Comparison of ENCODE assay signal across 1 cellular context in the genomic region with DNA sequence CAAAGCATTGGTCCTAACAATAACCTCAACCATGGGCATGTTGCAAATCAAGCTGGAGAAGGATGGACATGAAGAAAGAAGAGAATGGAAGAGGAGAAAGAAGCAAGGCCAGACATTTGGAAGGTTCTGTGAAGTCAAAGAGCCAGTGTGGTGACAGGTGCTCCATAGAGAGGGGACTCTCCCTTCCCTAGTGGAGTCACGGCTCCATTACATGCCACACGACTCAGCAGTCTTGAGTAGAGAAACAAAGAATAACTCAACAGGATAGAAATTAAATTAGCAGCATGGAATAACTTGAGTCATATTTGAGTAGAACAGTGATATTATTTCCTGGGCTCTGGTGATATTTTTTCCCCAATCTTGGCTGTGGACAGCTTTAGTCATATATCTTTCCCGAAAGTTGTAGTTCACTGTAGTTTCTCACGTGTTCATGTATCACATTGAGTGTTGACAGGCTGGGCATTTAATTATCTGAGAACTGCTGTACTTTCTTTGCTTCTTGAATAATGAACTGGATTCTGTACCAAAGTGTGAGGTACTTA.
TF ChIP-seq lines count a peak whose summit lies in the region.

No MANE protein-coding gene starts in this region.

TF ChIP-seq in WTC11, 78 proteins besides CTCF, POLR2A, EP300 and RAD21 (continued from another document):
- TF ChIP-seq ZNF416 (CRISPR knock-in tag; IDR thresholded peaks at IDR 0.05), result no peak
- TF ChIP-seq, protein P1, sequence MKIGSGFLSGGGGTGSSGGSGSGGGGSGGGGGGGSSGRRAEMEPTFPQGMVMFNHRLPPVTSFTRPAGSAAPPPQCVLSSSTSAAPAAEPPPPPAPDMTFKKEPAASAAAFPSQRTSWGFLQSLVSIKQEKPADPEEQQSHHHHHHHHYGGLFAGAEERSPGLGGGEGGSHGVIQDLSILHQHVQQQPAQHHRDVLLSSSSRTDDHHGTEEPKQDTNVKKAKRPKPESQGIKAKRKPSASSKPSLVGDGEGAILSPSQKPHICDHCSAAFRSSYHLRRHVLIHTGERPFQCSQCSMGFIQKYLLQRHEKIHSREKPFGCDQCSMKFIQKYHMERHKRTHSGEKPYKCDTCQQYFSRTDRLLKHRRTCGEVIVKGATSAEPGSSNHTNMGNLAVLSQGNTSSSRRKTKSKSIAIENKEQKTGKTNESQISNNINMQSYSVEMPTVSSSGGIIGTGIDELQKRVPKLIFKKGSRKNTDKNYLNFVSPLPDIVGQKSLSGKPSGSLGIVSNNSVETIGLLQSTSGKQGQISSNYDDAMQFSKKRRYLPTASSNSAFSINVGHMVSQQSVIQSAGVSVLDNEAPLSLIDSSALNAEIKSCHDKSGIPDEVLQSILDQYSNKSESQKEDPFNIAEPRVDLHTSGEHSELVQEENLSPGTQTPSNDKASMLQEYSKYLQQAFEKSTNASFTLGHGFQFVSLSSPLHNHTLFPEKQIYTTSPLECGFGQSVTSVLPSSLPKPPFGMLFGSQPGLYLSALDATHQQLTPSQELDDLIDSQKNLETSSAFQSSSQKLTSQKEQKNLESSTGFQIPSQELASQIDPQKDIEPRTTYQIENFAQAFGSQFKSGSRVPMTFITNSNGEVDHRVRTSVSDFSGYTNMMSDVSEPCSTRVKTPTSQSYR (CRISPR knock-in tag; IDR thresholded peaks at IDR 0.05), result no peak
- TF ChIP-seq, protein P2, sequence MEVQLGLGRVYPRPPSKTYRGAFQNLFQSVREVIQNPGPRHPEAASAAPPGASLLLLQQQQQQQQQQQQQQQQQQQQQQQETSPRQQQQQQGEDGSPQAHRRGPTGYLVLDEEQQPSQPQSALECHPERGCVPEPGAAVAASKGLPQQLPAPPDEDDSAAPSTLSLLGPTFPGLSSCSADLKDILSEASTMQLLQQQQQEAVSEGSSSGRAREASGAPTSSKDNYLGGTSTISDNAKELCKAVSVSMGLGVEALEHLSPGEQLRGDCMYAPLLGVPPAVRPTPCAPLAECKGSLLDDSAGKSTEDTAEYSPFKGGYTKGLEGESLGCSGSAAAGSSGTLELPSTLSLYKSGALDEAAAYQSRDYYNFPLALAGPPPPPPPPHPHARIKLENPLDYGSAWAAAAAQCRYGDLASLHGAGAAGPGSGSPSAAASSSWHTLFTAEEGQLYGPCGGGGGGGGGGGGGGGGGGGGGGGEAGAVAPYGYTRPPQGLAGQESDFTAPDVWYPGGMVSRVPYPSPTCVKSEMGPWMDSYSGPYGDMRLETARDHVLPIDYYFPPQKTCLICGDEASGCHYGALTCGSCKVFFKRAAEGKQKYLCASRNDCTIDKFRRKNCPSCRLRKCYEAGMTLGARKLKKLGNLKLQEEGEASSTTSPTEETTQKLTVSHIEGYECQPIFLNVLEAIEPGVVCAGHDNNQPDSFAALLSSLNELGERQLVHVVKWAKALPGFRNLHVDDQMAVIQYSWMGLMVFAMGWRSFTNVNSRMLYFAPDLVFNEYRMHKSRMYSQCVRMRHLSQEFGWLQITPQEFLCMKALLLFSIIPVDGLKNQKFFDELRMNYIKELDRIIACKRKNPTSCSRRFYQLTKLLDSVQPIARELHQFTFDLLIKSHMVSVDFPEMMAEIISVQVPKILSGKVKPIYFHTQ (CRISPR knock-in tag; IDR thresholded peaks at IDR 0.05), result no peak
- TF ChIP-seq, protein P3, sequence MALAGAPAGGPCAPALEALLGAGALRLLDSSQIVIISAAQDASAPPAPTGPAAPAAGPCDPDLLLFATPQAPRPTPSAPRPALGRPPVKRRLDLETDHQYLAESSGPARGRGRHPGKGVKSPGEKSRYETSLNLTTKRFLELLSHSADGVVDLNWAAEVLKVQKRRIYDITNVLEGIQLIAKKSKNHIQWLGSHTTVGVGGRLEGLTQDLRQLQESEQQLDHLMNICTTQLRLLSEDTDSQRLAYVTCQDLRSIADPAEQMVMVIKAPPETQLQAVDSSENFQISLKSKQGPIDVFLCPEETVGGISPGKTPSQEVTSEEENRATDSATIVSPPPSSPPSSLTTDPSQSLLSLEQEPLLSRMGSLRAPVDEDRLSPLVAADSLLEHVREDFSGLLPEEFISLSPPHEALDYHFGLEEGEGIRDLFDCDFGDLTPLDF (CRISPR knock-in tag; IDR thresholded peaks at IDR 0.05), result no peak
